Comparison of ENCODE assay signal across 9 cellular contexts in genomic region chr3:114746502-114746901, GRCh38.
DNase-seq lines count a peak whose midpoint lies in the region; ATAC-seq and TF ChIP-seq lines count a peak whose summit lies in the region.
"Had no signal": no experiment of that assay in that cellular context is flagged by ENCODE, and none has a peak within 500 bp of the region (broad histone marks: within the 10 kb centered on the region; RNA-seq: fewer than 3 reads in every experiment).

No MANE protein-coding gene starts in this region.

- H3K9me3 Mint-ChIP-seq in activated naive CD8-positive, alpha-beta T cell treated with anti-CD3 and anti-CD28 coated beads, Interleukin-2, amount 10 ng/mL, durations not matched to agents 7 days and 5 days, result peaks cover 2% of the 10 kb centered on the region

- peak overlapping the region; percentile 72 for H3K27ac ChIP-seq in muscle layer of colon (ENCODE audit: low read depth, low read length)

- H3K27me3 ChIP-seq in muscle layer of colon (ENCODE audit: control insufficient read depth in 1 of 2, insufficient read depth in 2 of 2, low read length in 2 of 2), result no peaks in the 10 kb centered on the region

- no peaks in the 10 kb centered on the region for H3K36me3 ChIP-seq in muscle layer of colon (ENCODE audit: insufficient read depth, low read length)

- no peak for TF ChIP-seq CTCF in GM13977 (IDR thresholded peaks at IDR 0.05; ENCODE audit: extremely low read depth, insufficient read depth, missing control alignments)

- H3K4me1 ChIP-seq in muscle layer of colon (ENCODE audit: insufficient read depth, low read length), result peaks cover 5% of the 10 kb centered on the region
- H3K4me1 ChIP-seq: parathyroid adenoma had no signal

- H3K9me3 ChIP-seq in muscle layer of colon (ENCODE audit: low read length), result no peaks in the 10 kb centered on the region

- H3K4me1 Mint-ChIP-seq in activated naive CD8-positive, alpha-beta T cell treated with anti-CD3 and anti-CD28 coated beads, Interleukin-2, amount 10 ng/mL, durations not matched to agents 7 days and 5 days, result peaks cover 16% of the 10 kb centered on the region

- no peak overlapping the region for H3K9ac ChIP-seq in muscle layer of colon (ENCODE audit: low read length)
- H3K9ac ChIP-seq: parathyroid adenoma had no signal

- H3K4me3 ChIP-seq in muscle layer of colon (ENCODE audit: low read depth in 1 of 2, low read length in 2 of 2), result peak overlapping the region in 1 of 2 donors; percentile 40

- in situ Hi-C loops in GM13977 (cut with MboI; ENCODE audit: low pct_unique_long_range_greater_than_20kb, low sequenced_read_pairs, unreplicated experiment), result no loop called here

- POLR2A ChIA-PET in activated naive CD8-positive, alpha-beta T cell treated with anti-CD3 and anti-CD28 coated beads, Interleukin-2, amount 10 ng/mL, durations not matched to agents 7 days and 5 days (lab: Charles Lee), result no interaction called here

- H3K27me3 Mint-ChIP-seq in activated naive CD8-positive, alpha-beta T cell treated with anti-CD3 and anti-CD28 coated beads, Interleukin-2, amount 10 ng/mL, durations not matched to agents 7 days and 5 days, result no peaks in the 10 kb centered on the region

- H3K27ac Mint-ChIP-seq in activated naive CD8-positive, alpha-beta T cell treated with anti-CD3 and anti-CD28 coated beads, Interleukin-2, amount 10 ng/mL, durations not matched to agents 7 days and 5 days, result peak overlapping the region; percentile 84

- peak; percentile 60 for ATAC-seq in GM21381 (IDR thresholded peaks at IDR 0.05; ENCODE audit: unreplicated experiment)
- peak; percentile 39 for ATAC-seq in activated naive CD8-positive, alpha-beta T cell treated with anti-CD3 and anti-CD28 coated beads, Interleukin-2, amount 10 ng/mL, durations not matched to agents 7 days and 5 days (ENCODE audit: low read depth)
- no peak for ATAC-seq in HG02763 (IDR thresholded peaks at IDR 0.05; ENCODE audit: unreplicated experiment)

- H3K36me3 Mint-ChIP-seq in activated naive CD8-positive, alpha-beta T cell treated with anti-CD3 and anti-CD28 coated beads, Interleukin-2, amount 10 ng/mL, durations not matched to agents 7 days and 5 days, result peaks cover 5% of the 10 kb centered on the region

- peak; percentile 9 for DNase-seq in AG20443 (ENCODE audit: low spot score)
- DNase-seq in activated naive CD8-positive, alpha-beta T cell treated with anti-CD3 and anti-CD28 coated beads, Interleukin-2, amount 10 ng/mL, durations not matched to agents 7 days and 5 days, result no peak
- DNase-seq in NCI-H526 treated with DMSO at 0.1 percent for 48 hours (lab: John Stamatoyannopoulos, UW), result no peak
- no peak for DNase-seq in GM13977 (ENCODE audit: low spot score)
- no peak for DNase-seq in iPS-NIHi7 (ENCODE audit: extremely low spot score)

- H3K4me3 Mint-ChIP-seq in activated naive CD8-positive, alpha-beta T cell treated with anti-CD3 and anti-CD28 coated beads, Interleukin-2, amount 10 ng/mL, durations not matched to agents 7 days and 5 days, result peak overlapping the region; percentile 74
